ENCODE assay signal across 7 cellular contexts in genomic region chr13:98482476-98483444, GRCh38.
DNase-seq lines count a peak whose midpoint lies in the region; ATAC-seq, FAIRE-seq and TF ChIP-seq lines count a peak whose summit lies in the region.

No MANE protein-coding gene starts in this region.

- peaks cover 50% of the 10 kb centered on the region for H3K4me1 Mint-ChIP-seq in progenitor cell of endocrine pancreas (ENCODE audit: low read depth)

- H3K27ac Mint-ChIP-seq in progenitor cell of endocrine pancreas = peak overlapping the region; percentile 99

- no peaks in the 10 kb centered on the region for H3K9me3 ChIP-seq in SJSA1 (replicated peaks)

- ATAC-seq in GM18868 (IDR thresholded peaks at IDR 0.05; ENCODE audit: unreplicated experiment) (peak; percentile 34), HG02571 (IDR thresholded peaks at IDR 0.05; ENCODE audit: unreplicated experiment) (no peak), HG03280 (IDR thresholded peaks at IDR 0.05; ENCODE audit: unreplicated experiment) (no peak)

- H3K9me3 Mint-ChIP-seq in progenitor cell of endocrine pancreas (ENCODE audit: low read depth) = no peaks in the 10 kb centered on the region

- H3K4me1 ChIP-seq in SJSA1 (replicated peaks) = peaks cover 63% of the 10 kb centered on the region

- no peaks in the 10 kb centered on the region for H3K27me3 ChIP-seq in SJSA1 (replicated peaks)

- H3K36me3 Mint-ChIP-seq in progenitor cell of endocrine pancreas (ENCODE audit: insufficient read depth) = peaks cover 3% of the 10 kb centered on the region

- peak; percentile 12 for TF ChIP-seq CTCF in progenitor cell of endocrine pancreas (IDR thresholded peaks at IDR 0.05; ENCODE audit: unreplicated experiment)

- FAIRE-seq in frontal cortex (lab: Jason Lieb, UNC) = no peak

- H3K27me3 Mint-ChIP-seq in progenitor cell of endocrine pancreas = no peaks in the 10 kb centered on the region

- peaks cover 13% of the 10 kb centered on the region for H3K36me3 ChIP-seq in SJSA1

- H3K4me3 ChIP-seq in SJSA1 = no peak overlapping the region

- peak overlapping the region; percentile 71 for H3K27ac ChIP-seq in SJSA1

- H3K4me3 Mint-ChIP-seq in progenitor cell of endocrine pancreas (ENCODE audit: low read depth) = no peak overlapping the region

- DNase-seq in SJSA1 (ENCODE audit: low read depth in 1 of 2, low spot score in 2 of 2) (peak; percentile 74 to 77), frontal cortex (ENCODE audit: low spot score in 2 of 2) (peak; percentile 38 to 52), progenitor cell of endocrine pancreas (ENCODE audit: low spot score, unreplicated experiment) (no peak), cortex of kidney (lab: John Stamatoyannopoulos, UW) (no peak)

Comparison
In these comparisons a context has a peak if more than half of its experiments do, and no peak if none do; other contexts are left out.
1. DNase-seq: peak in SJSA1 (2 of 2) and frontal cortex (2 of 2); none in progenitor cell of endocrine pancreas (single experiment) and cortex of kidney (single experiment).